In the genomic region with DNA sequence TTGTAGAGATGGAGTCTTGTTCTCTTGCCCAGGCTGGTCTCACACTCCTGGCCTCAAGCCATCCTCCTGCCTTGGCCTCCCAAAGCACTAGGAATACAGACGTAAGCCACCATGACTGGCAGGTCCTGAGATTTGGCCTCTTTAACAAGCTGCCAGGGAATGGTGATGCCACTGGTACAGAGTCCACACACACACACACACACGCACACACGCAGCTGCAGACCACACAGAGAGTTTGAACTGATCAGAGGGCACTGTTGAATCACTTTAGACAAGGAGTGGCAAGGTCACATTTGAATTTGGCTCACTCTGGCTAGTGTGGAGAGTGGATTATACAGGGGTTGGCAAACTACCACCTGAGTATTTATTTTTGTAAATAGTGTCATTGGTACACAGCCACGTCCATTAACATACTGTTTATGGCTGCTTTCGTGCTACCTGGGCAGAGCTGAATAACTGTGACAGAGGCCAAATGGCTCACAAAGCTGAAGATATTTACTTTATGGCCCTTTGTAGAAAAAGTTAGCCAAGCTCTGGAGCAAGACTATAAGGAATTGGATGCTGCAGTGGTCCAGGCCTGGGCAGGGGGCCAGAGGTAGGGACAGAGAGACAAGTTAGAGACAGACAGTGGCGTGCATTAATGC, we compare ENCODE assay signal across 21 cellular contexts. TPM values are rescaled to one million over a fixed set of nuclear protein-coding genes. Genes with fewer than 3 reads are reported as not detected.
DNase-seq lines count a peak whose midpoint lies in the region; ATAC-seq and FAIRE-seq lines count a peak whose summit lies in the region.
"Had no signal": no experiment of that assay in that cellular context is flagged by ENCODE, and none has a peak within 500 bp of the region (broad histone marks: within the 10 kb centered on the region; RNA-seq: fewer than 3 reads in every experiment).

No MANE protein-coding gene starts in this region.

- no peaks in the 10 kb centered on the region for H3K36me3 ChIP-seq in small intestine (ENCODE audit: control insufficient read depth in 2 of 2, insufficient read depth in 2 of 2, low read length in 2 of 2)
- H3K36me3 ChIP-seq in aorta (ENCODE audit: control insufficient read depth in 1 of 2, insufficient read depth in 2 of 2, low read length in 1 of 2), result no peaks in the 10 kb centered on the region

- H3K4me3 ChIP-seq in small intestine (ENCODE audit: low read depth in 1 of 2, low read length in 2 of 2) (no peak overlapping the region), aorta (ENCODE audit: low read length in 2 of 2) (no peak overlapping the region)
- H3K4me3 ChIP-seq: heart right ventricle, spleen, tibial artery had no signal

- 14 to 58% (median 34%) methylated on average over 6 of the region's 6 CpGs for WGBS in small intestine, 3 donors
- 64 to 77% methylated on average over 6 of the region's 6 CpGs for WGBS in aorta, 2 donors

- peak; percentile 94 for ATAC-seq in left colon
- no peak for ATAC-seq in GM21786 (IDR thresholded peaks at IDR 0.05; ENCODE audit: unreplicated experiment)
- ATAC-seq in GM19455 (IDR thresholded peaks at IDR 0.05; ENCODE audit: unreplicated experiment), result no peak
- ATAC-seq in aorta (ENCODE audit: low FRiP score), result no peak
- ATAC-seq: activated CD8-positive, alpha-beta T cell treated with anti-CD3 and anti-CD28 coated beads, Interleukin-2, amount 10 ng/mL, durations not matched to agents 7 days and 5 days; heart right ventricle; WTC11 had no signal

- DNase-seq in DMS153 (lab: John Stamatoyannopoulos, UW), result peak; percentile 9
- no peak for DNase-seq in DMS153 treated with DMSO at 0.1 percent for 48 hours (lab: John Stamatoyannopoulos, UW; ENCODE audit: unreplicated experiment)
- peak; percentile 43 for DNase-seq in SW480 (ENCODE audit: low spot score)
- DNase-seq in left colon, result peak; percentile 86 to 88
- DNase-seq in small intestine, result peak; percentile 96
- DNase-seq in aorta, result no peak
- DNase-seq: 8988T; activated CD8-positive, alpha-beta T cell treated with anti-CD3 and anti-CD28 coated beads, Interleukin-2, amount 10 ng/mL, durations not matched to agents 7 days and 5 days; activated naive CD8-positive, alpha-beta T cell treated with anti-CD3 and anti-CD28 coated beads, Interleukin-2, amount 10 ng/mL, durations not matched to agents 7 days and 5 days; DMS 273 treated with DMSO at 0.1 percent for 48 hours; heart right ventricle; NCI-H1436; NCI-H226; NK-92 treated with Interleukin-12 subunit alpha and Interleukin-12 subunit beta, amount 100 ng/mL, for 24 hours; spleen; tibial artery had no signal

- peaks cover 0 to 7% of the 10 kb centered on the region in 2 donors for H3K4me1 ChIP-seq in small intestine (ENCODE audit: control insufficient read depth in 2 of 2, insufficient read depth in 1 of 2, low read depth in 1 of 2, low read length in 1 of 2)
- H3K4me1 ChIP-seq in aorta (ENCODE audit: control insufficient read depth in 1 of 2, insufficient read depth in 2 of 2, low read length in 2 of 2), result no peaks in the 10 kb centered on the region

- intact Hi-C loops in left colon (cut with DNase I, micrococcal nuclease) (no loop called here), aorta (cut with DNase I) (loop anchor here in 1 of 2 donors (5.0 kb wide), 1 partner anchor 36 kb away; no protein-coding TSS in a partner anchor)

- H3K9me3 ChIP-seq in small intestine (ENCODE audit: control insufficient read depth, low read depth), result no peaks in the 10 kb centered on the region
- H3K9me3 ChIP-seq in aorta (ENCODE audit: control insufficient read depth, low read length), result no peaks in the 10 kb centered on the region
- H3K9me3 ChIP-seq: tibial artery had no signal

- no peaks in the 10 kb centered on the region for H3K27me3 ChIP-seq in small intestine (ENCODE audit: control insufficient read depth in 2 of 2, insufficient read depth in 2 of 2, low read length in 2 of 2)
- H3K27me3 ChIP-seq in aorta (ENCODE audit: control insufficient read depth in 1 of 2, insufficient read depth in 2 of 2, low read length in 1 of 2), result no peaks in the 10 kb centered on the region
- H3K27me3 ChIP-seq: heart right ventricle, spleen, tibial artery had no signal

- H3K27ac ChIP-seq in small intestine (ENCODE audit: low read depth in 1 of 2, low read length in 1 of 2) (peak overlapping the region; percentile 51 to 76), aorta (ENCODE audit: low read depth in 1 of 2, low read length in 2 of 2) (no peak overlapping the region)
- H3K27ac ChIP-seq: heart right ventricle, spleen, tibial artery had no signal

- FAIRE-seq in small intestine (lab: Jason Lieb, UNC), result no peak

RNA-seq across cellular contexts. Expression of a gene that starts 9.9 kb away (rescaled TPM):
- total RNA-seq in left colon (10 to 100 TPM; 40.4 to 42.7 TPM), aorta (10 to 100 TPM; 71.5 to 88.9 TPM)
- polyA plus RNA-seq in small intestine (1 to 10 TPM; 3.6 to 7.2 (median 5.1) TPM), aorta (10 to 100 TPM; 15.7 to 19.1 TPM)

RNA-seq across cellular contexts. Expression of a gene that starts 44.4 kb away (rescaled TPM):
- 1 to 10 TPM; 8.4 to 9.1 TPM for total RNA-seq in left colon
- polyA plus RNA-seq in small intestine, result 1 to 10 TPM; 1.8 to 4.1 (median 2.5) TPM
- 1 to 10 TPM; 2.5 to 4.3 TPM for total RNA-seq in aorta
- polyA plus RNA-seq in aorta, result 1 to 10 TPM; 2.5 to 2.6 TPM
- total RNA-seq: activated CD8-positive, alpha-beta T cell treated with anti-CD3 and anti-CD28 coated beads, Interleukin-2, amount 10 ng/mL, durations not matched to agents 7 days and 5 days; activated naive CD8-positive, alpha-beta T cell treated with anti-CD3 and anti-CD28 coated beads, Interleukin-2, amount 10 ng/mL, durations not matched to agents 7 days and 5 days; LHCN-M2 had no signal
- polyA plus RNA-seq: BJ had no signal

RNA-seq across cellular contexts. Expression of a gene that starts 56.2 kb away (rescaled TPM):
- total RNA-seq in left colon (10 to 100 TPM; 25.9 to 29.6 TPM), aorta (10 to 100 TPM; 18.7 to 19.2 TPM)
- polyA plus RNA-seq in small intestine (10 to 100 TPM; 10.5 to 22.1 (median 16.5) TPM), aorta (10 to 100 TPM; 12.2 to 16.8 TPM)

Comparison
In these comparisons a context has a peak if more than half of its experiments do, and no peak if none do; other contexts are left out.
1. DNase-seq: peak in DMS153 (single experiment), SW480 (single experiment), left colon (2 of 2) and small intestine (single experiment); none in DMS153 treated with DMSO at 0.1 percent for 48 hours (single experiment) and aorta (0 of 2).
2. H3K27ac ChIP-seq: peak in small intestine (2 of 2); none in aorta (0 of 2).